18 cellular contexts compared by ENCODE assay signal in genomic region chr7:27128034-27128433, GRCh38. TPM values are rescaled to one million over a fixed set of nuclear protein-coding genes. Genes with fewer than 3 reads are reported as not detected.
DNase-seq lines count a peak whose midpoint lies in the region; ATAC-seq, FAIRE-seq and TF ChIP-seq lines count a peak whose summit lies in the region.
"Had no signal": no experiment of that assay in that cellular context is flagged by ENCODE, and none has a peak within 500 bp of the region (broad histone marks: within the 10 kb centered on the region; RNA-seq: fewer than 3 reads in every experiment).

No MANE protein-coding gene starts in this region.

- H3K79me2 ChIP-seq in MM.1S (ENCODE audit: low read length): no peaks in the 10 kb centered on the region

- CTCF ChIA-PET in activated naive CD4-positive, alpha-beta T cell treated with anti-CD3 and anti-CD28 coated beads for 36 hours (lab: Charles Lee): interaction anchor here (0.8 kb wide), 1 partner anchor 22 kb away, joined by 3 read pairs; no protein-coding TSS in a partner anchor

- no peaks in the 10 kb centered on the region for H3K9me3 Mint-ChIP-seq in progenitor cell of endocrine pancreas (ENCODE audit: low read depth)
- no peaks in the 10 kb centered on the region for H3K9me3 Mint-ChIP-seq in activated naive CD4-positive, alpha-beta T cell treated with anti-CD3 and anti-CD28 coated beads for 36 hours
- H3K9me3 Mint-ChIP-seq: activated B cell treated with CpG ODN at 0.5 μM for 24 hours; stimulated activated naive CD8-positive, alpha-beta T cell treated with anti-CD3 and anti-CD28 coated beads, Interleukin-15, Interleukin-2, amounts not matched to agents 100 ng/mL and 50 ng/mL, for 24 hours; T-helper 1 cell treated with Interleukin-12 subunit alpha and Interleukin-12 subunit beta and Interleukin-4 antibody, amounts not matched to agents 30 μg/mL and 1 μg/mL, for 36 hours had no signal

- peak; percentile 49 for FAIRE-seq in RCC 7860 (lab: Jason Lieb, UNC)
- FAIRE-seq: colon had no signal

- no peak for ATAC-seq in gastroesophageal sphincter

- peaks cover 11% of the 10 kb centered on the region for H3K36me3 Mint-ChIP-seq in progenitor cell of endocrine pancreas (ENCODE audit: insufficient read depth)
- no peaks in the 10 kb centered on the region for H3K36me3 Mint-ChIP-seq in activated naive CD4-positive, alpha-beta T cell treated with anti-CD3 and anti-CD28 coated beads for 36 hours (ENCODE audit: low read depth)
- H3K36me3 Mint-ChIP-seq: neural progenitor cell had no signal

- no peaks in the 10 kb centered on the region for H3K27me3 Mint-ChIP-seq in progenitor cell of endocrine pancreas
- peaks cover 41% of the 10 kb centered on the region for H3K27me3 Mint-ChIP-seq in activated naive CD4-positive, alpha-beta T cell treated with anti-CD3 and anti-CD28 coated beads for 36 hours (ENCODE audit: low read depth)

- peak overlapping the region; percentile 92 to 99 (median 98) for H3K27ac ChIP-seq in gastroesophageal sphincter
- no peak overlapping the region for H3K27ac ChIP-seq in MM.1S (ENCODE audit: low read length)
- H3K27ac ChIP-seq in WERI-Rb-1: no peak overlapping the region
- H3K27ac ChIP-seq: neural progenitor cell had no signal

- DNase-seq in Caki2 (ENCODE audit: low read depth) (peak; percentile 61), RCC 7860 (ENCODE audit: low spot score) (no peak), progenitor cell of endocrine pancreas (ENCODE audit: low spot score, unreplicated experiment) (no peak), MM.1S (no peak), C1 segment of cervical spinal cord (lab: John Stamatoyannopoulos, UW) (no peak), WERI-Rb-1 (no peak)
- no peak for DNase-seq in activated naive CD4-positive, alpha-beta T cell treated with anti-CD3 and anti-CD28 coated beads for 36 hours
- DNase-seq: activated B cell treated with CpG ODN at 0.5 μM for 24 hours, glutamatergic neuron, NCI-H1694 treated with DMSO at 0.1 percent for 48 hours, NCI-H446, SHP77 treated with DMSO at 0.1 percent for 48 hours had no signal

- no peak for TF ChIP-seq CTCF in gastroesophageal sphincter (IDR thresholded peaks at IDR 0.05)
- TF ChIP-seq CTCF in progenitor cell of endocrine pancreas (IDR thresholded peaks at IDR 0.05; ENCODE audit: unreplicated experiment): no peak
- no peak for TF ChIP-seq CTCF in MM.1S (IDR thresholded peaks at IDR 0.05; ENCODE audit: low read length)
- no peak for TF ChIP-seq CTCF in WERI-Rb-1 (IDR thresholded peaks at IDR 0.05; ENCODE audit: low read depth, low read length)

- TF ChIP-seq POLR2A in gastroesophageal sphincter (IDR thresholded peaks at IDR 0.05): no peak

- H3K27me3 ChIP-seq in gastroesophageal sphincter (no peaks in the 10 kb centered on the region), MM.1S (replicated peaks; ENCODE audit: insufficient read depth, low read length) (peaks cover 5% of the 10 kb centered on the region; the same call in 1 of the 2 replicates), WERI-Rb-1 (ENCODE audit: insufficient read depth, low read depth, severe bottlenecking) (peaks cover 48% of the 10 kb centered on the region)

- H3K27ac Mint-ChIP-seq in progenitor cell of endocrine pancreas: peak overlapping the region; percentile 7
- no peak overlapping the region for H3K27ac Mint-ChIP-seq in activated naive CD4-positive, alpha-beta T cell treated with anti-CD3 and anti-CD28 coated beads for 36 hours
- H3K27ac Mint-ChIP-seq: activated B cell treated with CpG ODN at 0.5 μM for 24 hours; neural progenitor cell; stimulated activated naive CD8-positive, alpha-beta T cell treated with anti-CD3 and anti-CD28 coated beads, Interleukin-15, Interleukin-2, amounts not matched to agents 100 ng/mL and 50 ng/mL, for 24 hours; T-helper 1 cell treated with Interleukin-12 subunit alpha and Interleukin-12 subunit beta and Interleukin-4 antibody, amounts not matched to agents 30 μg/mL and 1 μg/mL, for 36 hours had no signal

- H3K9ac ChIP-seq in MM.1S (ENCODE audit: low read length): no peak overlapping the region
- H3K9ac ChIP-seq: neural progenitor cell had no signal

- intact Hi-C loops in activated naive CD4-positive, alpha-beta T cell treated with anti-CD3 and anti-CD28 coated beads for 36 hours (cut with micrococcal nuclease): no loop called here

- H3K4me3 Mint-ChIP-seq in progenitor cell of endocrine pancreas (ENCODE audit: low read depth): peak overlapping the region; percentile 76
- H3K4me3 Mint-ChIP-seq in activated naive CD4-positive, alpha-beta T cell treated with anti-CD3 and anti-CD28 coated beads for 36 hours: no peak overlapping the region
- H3K4me3 Mint-ChIP-seq: activated B cell treated with CpG ODN at 0.5 μM for 24 hours; neural progenitor cell; stimulated activated naive CD8-positive, alpha-beta T cell treated with anti-CD3 and anti-CD28 coated beads, Interleukin-15, Interleukin-2, amounts not matched to agents 100 ng/mL and 50 ng/mL, for 24 hours; T-helper 1 cell treated with Interleukin-12 subunit alpha and Interleukin-12 subunit beta and Interleukin-4 antibody, amounts not matched to agents 30 μg/mL and 1 μg/mL, for 36 hours had no signal

- in situ Hi-C loops in Caki2 (cut with HindIII; ENCODE audit: low pct_unique_long_range_greater_than_20kb, low sequenced_read_pairs): loop anchor here (5.0 kb wide), 1 partner anchor 34 kb away; no protein-coding TSS in a partner anchor

- H3K4me1 ChIP-seq in gastroesophageal sphincter (peaks cover 9 to 86% (median 29%) of the 10 kb centered on the region in 3 donors), MM.1S (ENCODE audit: low read length) (no peaks in the 10 kb centered on the region)
- H3K4me1 ChIP-seq: neural progenitor cell had no signal

- H3K4me2 ChIP-seq in MM.1S (ENCODE audit: low read depth, low read length): no peak overlapping the region
- H3K4me2 ChIP-seq: neural progenitor cell had no signal

- H2AFZ ChIP-seq in MM.1S (ENCODE audit: low read length): no peak overlapping the region
- H2AFZ ChIP-seq: neural progenitor cell had no signal

- no peak for TF ChIP-seq EP300 in gastroesophageal sphincter (IDR thresholded peaks at IDR 0.05)

- WGBS in gastroesophageal sphincter (ENCODE audit: low coverage in 1 of 2), 2 donors: 13 to 17% methylated on average over 2 of the region's 2 CpGs

- H3K9me3 ChIP-seq in gastroesophageal sphincter (no peaks in the 10 kb centered on the region), MM.1S (replicated peaks; ENCODE audit: insufficient read depth, low read length) (no peaks in the 10 kb centered on the region), WERI-Rb-1 (ENCODE audit: severe bottlenecking) (no peaks in the 10 kb centered on the region)

- no peaks in the 10 kb centered on the region for H3K9me2 ChIP-seq in MM.1S (replicated peaks; ENCODE audit: insufficient read depth, low read length)

- no peaks in the 10 kb centered on the region for H4K20me1 ChIP-seq in MM.1S (ENCODE audit: insufficient read depth, low read length)

- H3K36me3 ChIP-seq in gastroesophageal sphincter: no peaks in the 10 kb centered on the region
- no peaks in the 10 kb centered on the region for H3K36me3 ChIP-seq in MM.1S (replicated peaks; ENCODE audit: insufficient read depth, low read length)
- no peaks in the 10 kb centered on the region for H3K36me3 ChIP-seq in WERI-Rb-1
- H3K36me3 ChIP-seq: neural progenitor cell had no signal

- peaks cover 76% of the 10 kb centered on the region for H3K4me1 Mint-ChIP-seq in progenitor cell of endocrine pancreas (ENCODE audit: low read depth)
- H3K4me1 Mint-ChIP-seq in activated naive CD4-positive, alpha-beta T cell treated with anti-CD3 and anti-CD28 coated beads for 36 hours (ENCODE audit: low read depth): no peaks in the 10 kb centered on the region
- H3K4me1 Mint-ChIP-seq: activated B cell treated with CpG ODN at 0.5 μM for 24 hours, neural progenitor cell had no signal

- H3K4me3 ChIP-seq in gastroesophageal sphincter (no peak overlapping the region), MM.1S (ENCODE audit: low read length) (no peak overlapping the region), WERI-Rb-1 (ENCODE audit: low read depth, low read length) (no peak overlapping the region)
- H3K4me3 ChIP-seq: lung, neural progenitor cell had no signal

- H3F3A ChIP-seq in MM.1S (ENCODE audit: insufficient read depth, low read length): no peaks in the 10 kb centered on the region

RNA-seq across cellular contexts. Expression of gene HOXA4, which starts 2.5 kb away (rescaled TPM):
- 5.6 and 10.3 TPM in 2 replicates for total RNA-seq in Caki2 (2014; rRNA removed; shearing (Covaris generic); ENCODE audit: low replicate concordance)
- total RNA-seq in gastroesophageal sphincter: 10 to 100 TPM in 3 of 4 donors, 1 to 10 TPM in 1; 8.6 to 20.2 (median 15.3) TPM
- 13.7 TPM in 2 replicates for total RNA-seq in progenitor cell of endocrine pancreas
- total RNA-seq in activated naive CD4-positive, alpha-beta T cell treated with anti-CD3 and anti-CD28 coated beads for 36 hours: under 1 TPM in 1 of 2 experiments, not detected in 1; 0.14 TPM

RNA-seq across cellular contexts. Expression of gene HOXA5, which starts 15.4 kb away (rescaled TPM):
- 53.0 and 130 TPM in 2 replicates for total RNA-seq in Caki2 (2014; rRNA removed; shearing (Covaris generic); ENCODE audit: low replicate concordance)
- total RNA-seq in gastroesophageal sphincter: 10 to 100 TPM; 11.0 to 34.6 (median 29.3) TPM
- total RNA-seq in progenitor cell of endocrine pancreas: 12.6 and 18.1 TPM in 2 replicates
- not detected for total RNA-seq in activated naive CD4-positive, alpha-beta T cell treated with anti-CD3 and anti-CD28 coated beads for 36 hours
- total RNA-seq: activated B cell treated with CpG ODN at 0.5 μM for 24 hours had no signal

RNA-seq across cellular contexts. Expression of gene HOXA6, which starts 19.5 kb away (rescaled TPM):
- total RNA-seq in Caki2 (2014; rRNA removed; shearing (Covaris generic); ENCODE audit: low replicate concordance): 0.96 and 1.2 TPM in 2 replicates
- total RNA-seq in gastroesophageal sphincter (10 to 100 TPM in 1 of 4 donors, under 1 TPM in 1, not detected in 2; 0.46 to 12.7 TPM), progenitor cell of endocrine pancreas (0.38 TPM in 1 of 2 replicates, not detected in the other)
- total RNA-seq in activated naive CD4-positive, alpha-beta T cell treated with anti-CD3 and anti-CD28 coated beads for 36 hours: not detected
- total RNA-seq: activated B cell treated with CpG ODN at 0.5 μM for 24 hours had no signal

RNA-seq across cellular contexts. Expression of gene HOXA3, which starts 24.3 kb away (rescaled TPM):
- total RNA-seq in Caki2 (2014; rRNA removed; shearing (Covaris generic); ENCODE audit: low replicate concordance): 3.3 and 32.9 TPM in 2 replicates
- 10 to 100 TPM in 2 of 4 donors, 1 to 10 TPM in 2; 6.4 to 22.6 (median 10.3) TPM for total RNA-seq in gastroesophageal sphincter
- 77.4 and 85.5 TPM in 2 replicates for total RNA-seq in progenitor cell of endocrine pancreas
- not detected for total RNA-seq in activated naive CD4-positive, alpha-beta T cell treated with anti-CD3 and anti-CD28 coated beads for 36 hours
- total RNA-seq: activated B cell treated with CpG ODN at 0.5 μM for 24 hours had no signal

RNA-seq across cellular contexts. Expression of gene HOXA2, which starts 25.6 kb away (rescaled TPM):
- total RNA-seq in Caki2 (2014; rRNA removed; shearing (Covaris generic); ENCODE audit: low replicate concordance): 0.30 TPM in 1 of 2 replicates, not detected in the other
- total RNA-seq in gastroesophageal sphincter (1 to 10 TPM; 3.1 to 7.0 (median 5.0) TPM), progenitor cell of endocrine pancreas (17.9 and 18.6 TPM in 2 replicates)
- total RNA-seq in activated naive CD4-positive, alpha-beta T cell treated with anti-CD3 and anti-CD28 coated beads for 36 hours: not detected
- total RNA-seq: activated B cell treated with CpG ODN at 0.5 μM for 24 hours had no signal

Comparison
In these comparisons a context has a peak if more than half of its experiments do, and no peak if none do; other contexts are left out.
1. H3K27ac ChIP-seq: peak in gastroesophageal sphincter (4 of 4); none in MM.1S (single experiment) and WERI-Rb-1 (single experiment).
2. RNA of gene HOXA5, which starts 15.4 kb away (total RNA-seq): 53.0 to 130 TPM in Caki2, 11.0 to 34.6 TPM in gastroesophageal sphincter and 12.6 to 18.1 TPM in progenitor cell of endocrine pancreas; not detected in activated naive CD4-positive, alpha-beta T cell treated with anti-CD3 and anti-CD28 coated beads for 36 hours; every median in the first group is over 10 times any median in the second.